ENCODE assay signal across 12 cellular contexts in the genomic region with DNA sequence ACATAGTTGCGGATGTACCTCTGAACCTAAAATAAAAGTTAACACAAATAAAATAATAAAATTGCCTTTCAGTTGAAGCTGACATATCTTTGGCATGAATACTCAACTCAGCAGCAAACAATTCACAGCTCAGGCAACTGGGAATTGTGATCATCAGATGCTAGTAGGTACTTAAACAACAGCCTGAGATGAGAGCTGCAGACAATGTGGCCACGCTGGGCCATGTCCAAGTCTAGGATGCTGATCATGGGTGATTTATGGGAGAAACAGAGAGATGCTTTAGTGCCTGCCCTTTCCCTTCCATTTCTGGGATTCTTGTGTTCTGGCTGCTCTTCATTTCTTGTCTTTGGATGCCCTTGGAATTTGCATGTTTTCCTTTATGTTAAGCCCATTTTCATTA.
"Had no signal": no experiment of that assay in that cellular context is flagged by ENCODE, and none has a peak within 500 bp of the region (broad histone marks: within the 10 kb centered on the region; RNA-seq: fewer than 3 reads in every experiment).

No MANE protein-coding gene starts in this region.

- ATAC-seq: lower lobe of right lung; naive thymus-derived CD4-positive, alpha-beta T cell had no signal

- H3K9me3 ChIP-seq: ascending aorta, thyroid gland, uterus had no signal

- DNase-seq: activated CD4-positive, alpha-beta memory T cell treated with anti-CD3 and anti-CD28 coated beads, Interleukin-2, amount 10 ng/mL, durations not matched to agents 7 days and 5 days; activated naive CD8-positive, alpha-beta T cell treated with anti-CD3 and anti-CD28 coated beads, Interleukin-2, amount 10 ng/mL, durations not matched to agents 7 days and 5 days; effector memory CD4-positive, alpha-beta T cell; immature natural killer cell; lower lobe of right lung; naive thymus-derived CD4-positive, alpha-beta T cell; T-helper 9 cell; thyroid gland; uterus had no signal

- H3K4me3 ChIP-seq: ascending aorta, lower lobe of right lung, right atrium auricular region, smooth muscle cell, thyroid gland, uterus had no signal

- H3K27ac ChIP-seq: ascending aorta, lower lobe of right lung, right atrium auricular region, thyroid gland, uterus had no signal

- H3K27me3 ChIP-seq: ascending aorta, right atrium auricular region, thyroid gland, uterus had no signal

- H3K4me1 ChIP-seq: ascending aorta, lower lobe of right lung, right atrium auricular region, uterus had no signal

- H3K36me3 ChIP-seq: ascending aorta, lower lobe of right lung, right atrium auricular region, thyroid gland, uterus had no signal
